Comparison of ENCODE assay signal across 8 cellular contexts in the genomic region with DNA sequence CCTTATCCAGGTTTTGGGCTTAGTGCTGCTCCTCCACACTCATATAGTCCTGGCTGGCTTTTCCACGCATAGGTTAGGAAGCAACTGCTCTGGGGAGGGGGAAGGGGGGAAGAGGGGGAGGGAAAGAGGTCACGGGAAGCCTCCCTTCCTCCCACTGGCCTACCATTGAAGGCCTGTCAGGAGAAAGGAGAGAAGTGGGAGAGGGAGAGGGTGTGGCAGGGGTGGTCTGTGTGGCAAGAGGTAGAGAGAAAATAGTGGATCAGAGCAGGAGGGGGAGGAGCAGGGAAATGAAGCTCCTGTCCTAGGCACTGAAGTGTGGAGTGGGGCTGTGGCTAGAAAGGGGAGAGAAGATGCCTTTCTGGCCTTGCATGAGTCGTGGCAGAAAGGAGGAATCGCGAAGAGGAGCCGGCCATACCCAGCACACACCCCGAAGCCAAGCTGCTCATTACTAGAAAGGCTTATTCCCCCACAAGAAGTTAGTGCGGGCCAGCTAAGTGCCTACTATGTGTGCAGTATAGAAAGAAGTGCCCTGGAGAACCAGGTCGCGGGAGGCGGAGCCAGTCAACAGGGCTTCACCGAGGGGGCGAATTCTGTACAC. TPM values are rescaled to one million over a fixed set of nuclear protein-coding genes. Genes with fewer than 3 reads are reported as not detected.
DNase-seq lines count a peak whose midpoint lies in the region; ATAC-seq, FAIRE-seq and TF ChIP-seq lines count a peak whose summit lies in the region.

No MANE protein-coding gene starts in this region.

- no peak overlapping the region for H3K4me3 ChIP-seq in body of pancreas
- peak overlapping the region; percentile 26 to 59 for H3K4me3 ChIP-seq in muscle layer of duodenum (ENCODE audit: low read depth in 1 of 2, low read length in 2 of 2)

- TF ChIP-seq CTCF in CD14-positive monocyte (IDR thresholded peaks at IDR 0.05): no peak
- no peak for TF ChIP-seq CTCF in body of pancreas (IDR thresholded peaks at IDR 0.05)

- H3K27me3 ChIP-seq in body of pancreas (no peaks in the 10 kb centered on the region), muscle layer of duodenum (ENCODE audit: low read depth, low read length) (no peaks in the 10 kb centered on the region)

- no peak for TF ChIP-seq POLR2A in body of pancreas (IDR thresholded peaks at IDR 0.05)

- H3K9me3 ChIP-seq in body of pancreas (no peaks in the 10 kb centered on the region), muscle layer of duodenum (ENCODE audit: control insufficient read depth in 1 of 2, low read length in 2 of 2) (no peaks in the 10 kb centered on the region)

- peaks cover 0 to 6% of the 10 kb centered on the region in 2 donors for H3K36me3 Mint-ChIP-seq in CD14-positive monocyte

- DNase-seq in CD14-positive monocyte (ENCODE audit: low spot score) (no peak), body of pancreas (no peak), frontal cortex (ENCODE audit: low spot score in 2 of 2) (no peak), SKM-1 (lab: John Stamatoyannopoulos, UW; ENCODE audit: unreplicated experiment) (no peak), NCI-H2107 (lab: John Stamatoyannopoulos, UW) (no peak)

- H3K27ac Mint-ChIP-seq in CD14-positive monocyte: peak overlapping the region; percentile 68 to 90 (median 86)

- H3K9me3 Mint-ChIP-seq in CD14-positive monocyte: peaks cover 0 to 13% (median 6%) of the 10 kb centered on the region in 7 donors

- no peaks in the 10 kb centered on the region for H3K36me3 ChIP-seq in body of pancreas (replicated peaks in 1 of 2; ENCODE audit: insufficient read depth in 1 of 2, low read depth in 2 of 2)
- H3K36me3 ChIP-seq in muscle layer of duodenum (ENCODE audit: control insufficient read depth in 1 of 2, insufficient read depth in 2 of 2, low read length in 2 of 2): no peaks in the 10 kb centered on the region

- peaks cover 43% of the 10 kb centered on the region for H3K4me1 ChIP-seq in body of pancreas
- H3K4me1 ChIP-seq in muscle layer of duodenum (ENCODE audit: control insufficient read depth in 1 of 2, insufficient read depth in 2 of 2, low read length in 2 of 2): peaks cover 2 to 13% of the 10 kb centered on the region in 2 donors

- intact Hi-C loops in CD14-positive monocyte (cut with micrococcal nuclease): loop anchor here in 1 of 2 donors (10.0 kb wide), 1 partner anchor 83 kb away; no protein-coding TSS in a partner anchor
- intact Hi-C loops in body of pancreas (cut with DNase I): no loop called here

- FAIRE-seq in frontal cortex (lab: Jason Lieb, UNC): no peak

- peaks cover 0 to 15% (median 0%) of the 10 kb centered on the region in 3 donors for H3K27me3 Mint-ChIP-seq in CD14-positive monocyte (ENCODE audit: low read depth in 3 of 3)

- ATAC-seq in HG03432 (IDR thresholded peaks at IDR 0.05; ENCODE audit: unreplicated experiment) (peak; percentile 6), body of pancreas (no peak), GM18511 (IDR thresholded peaks at IDR 0.05; ENCODE audit: unreplicated experiment) (no peak)

- peak overlapping the region; percentile 74 to 80 for H3K4me3 Mint-ChIP-seq in CD14-positive monocyte

- WGBS in body of pancreas, 2 donors: 9 to 12% methylated on average over 11 of the region's 13 CpGs

- peak overlapping the region; percentile 84 to 93 (median 90) for H3K27ac ChIP-seq in body of pancreas
- peak overlapping the region; percentile 23 for H3K27ac ChIP-seq in muscle layer of duodenum (ENCODE audit: low read length)

- peaks cover 39% of the 10 kb centered on the region for H3K4me1 Mint-ChIP-seq in CD14-positive monocyte

RNA-seq across cellular contexts. Expression of a gene that starts 1.1 kb away (rescaled TPM):
- 1 to 10 TPM; 5.3 to 7.3 TPM for polyA plus RNA-seq in CD14-positive monocyte
- total RNA-seq in body of pancreas (100 to 1,000 TPM in 1 of 2 donors, 10 to 100 TPM in 1; 16.1 to 334 TPM), frontal cortex (6.9 TPM)

Comparison
In these comparisons a context has a peak if more than half of its experiments do, and no peak if none do; other contexts are left out.
1. H3K4me3 ChIP-seq: peak in muscle layer of duodenum (2 of 2); none in body of pancreas (0 of 2).